Comparison of ENCODE assay signal across 17 cellular contexts in genomic region chr6:89729818-89730217, GRCh38.
DNase-seq lines count a peak whose midpoint lies in the region; ATAC-seq and TF ChIP-seq lines count a peak whose summit lies in the region.
"Had no signal": no experiment of that assay in that cellular context is flagged by ENCODE, and none has a peak within 500 bp of the region (broad histone marks: within the 10 kb centered on the region; RNA-seq: fewer than 3 reads in every experiment).

No MANE protein-coding gene starts in this region.

- peaks cover 47 to 81% of the 10 kb centered on the region in 2 experiments for H3K36me3 ChIP-seq in HEK293 (ENCODE audit: control insufficient read depth in 2 of 2, insufficient read depth in 1 of 2, low read length in 2 of 2)

- H3K4me3 ChIP-seq in HEK293 (ENCODE audit: low read depth, low read length), result no peak overlapping the region

- no peak for TF ChIP-seq CTCF in HEK293 (tag by site-specific recombination; IDR thresholded peaks at IDR 0.05)
- TF ChIP-seq CTCF in mesothelial cell of epicardium (IDR thresholded peaks at IDR 0.05; ENCODE audit: unreplicated experiment), result no peak

- H3K4me1 ChIP-seq in HEK293 (ENCODE audit: control insufficient read depth, insufficient read depth, low read length), result no peaks in the 10 kb centered on the region

- POLR2A ChIA-PET in HEK293 (lab: Yijun Ruan, JAX), result interaction anchor here (1.0 kb wide), 1 partner anchor 33 kb away, joined by 4 read pairs; no protein-coding TSS in a partner anchor

- in situ Hi-C loops in ACHN (cut with HindIII; ENCODE audit: low pct_ligation_motif_present, low pct_unique_long_range_greater_than_20kb, low sequenced_read_pairs), result no loop called here

- peak; percentile 93 for ATAC-seq in GM19025 (IDR thresholded peaks at IDR 0.05; ENCODE audit: low read depth, unreplicated experiment)
- peak; percentile 87 for ATAC-seq in HG03378 (IDR thresholded peaks at IDR 0.05; ENCODE audit: unreplicated experiment)
- ATAC-seq: CD8-positive, alpha-beta T cell had no signal

- no peaks in the 10 kb centered on the region for H3K27me3 Mint-ChIP-seq in mesothelial cell of epicardium (ENCODE audit: low read depth)

- no peak overlapping the region for H3K4me3 Mint-ChIP-seq in mesothelial cell of epicardium
- H3K4me3 Mint-ChIP-seq: CD8-positive, alpha-beta T cell had no signal

- CTCF ChIA-PET in HEK293 (lab: Yijun Ruan, JAX), result interaction anchor here (1.2 to 1.3 kb wide), 2 partner anchors 19 to 297 kb away, joined by 3 to 4 read pairs; partner anchors contain the start of gene ANKRD6

- H3K36me3 Mint-ChIP-seq in mesothelial cell of epicardium, result peaks cover 45% of the 10 kb centered on the region

- DNase-seq in ACHN (peak; percentile 25), GDM1 (lab: John Stamatoyannopoulos, UW) (no peak), T1000 (lab: John Stamatoyannopoulos, UW) (no peak), mesothelial cell of epicardium (ENCODE audit: low spot score in 2 of 2, unreplicated experiment in 2 of 2) (no peak)
- no peak for DNase-seq in activated CD4-positive, alpha-beta T cell treated with anti-CD3 and anti-CD28 coated beads for 4 hours
- DNase-seq: activated CD8-positive, alpha-beta memory T cell treated with anti-CD3 and anti-CD28 coated beads for 24 hours; activated gamma-delta T cell treated with Interleukin-2 at 50 U/mL for 16 hours; CD8-positive, alpha-beta T cell; glutamatergic neuron; NCI-H2029 treated with DMSO at 0.1 percent for 48 hours; NCI-H774; occipital lobe; trophoblast cell had no signal

- no peak overlapping the region for H3K27ac ChIP-seq in HEK293 (ENCODE audit: extremely low read depth, low read depth, low read length)
- H3K27ac ChIP-seq: VCaP had no signal

- peaks cover 3% of the 10 kb centered on the region for H3K9me3 Mint-ChIP-seq in mesothelial cell of epicardium
- H3K9me3 Mint-ChIP-seq: CD8-positive, alpha-beta T cell had no signal

- no peaks in the 10 kb centered on the region for H3K4me1 Mint-ChIP-seq in mesothelial cell of epicardium

- no peaks in the 10 kb centered on the region for H3K9me3 ChIP-seq in HEK293 (ENCODE audit: control insufficient read depth, insufficient read depth, low read depth, low read length)

- H3K27ac Mint-ChIP-seq in mesothelial cell of epicardium, result no peak overlapping the region
- H3K27ac Mint-ChIP-seq: CD8-positive, alpha-beta T cell had no signal

TF ChIP-seq in HEK293, 187 proteins besides CTCF, POLR2A, EP300 and RAD21:
- TF ChIP-seq, protein P1, sequence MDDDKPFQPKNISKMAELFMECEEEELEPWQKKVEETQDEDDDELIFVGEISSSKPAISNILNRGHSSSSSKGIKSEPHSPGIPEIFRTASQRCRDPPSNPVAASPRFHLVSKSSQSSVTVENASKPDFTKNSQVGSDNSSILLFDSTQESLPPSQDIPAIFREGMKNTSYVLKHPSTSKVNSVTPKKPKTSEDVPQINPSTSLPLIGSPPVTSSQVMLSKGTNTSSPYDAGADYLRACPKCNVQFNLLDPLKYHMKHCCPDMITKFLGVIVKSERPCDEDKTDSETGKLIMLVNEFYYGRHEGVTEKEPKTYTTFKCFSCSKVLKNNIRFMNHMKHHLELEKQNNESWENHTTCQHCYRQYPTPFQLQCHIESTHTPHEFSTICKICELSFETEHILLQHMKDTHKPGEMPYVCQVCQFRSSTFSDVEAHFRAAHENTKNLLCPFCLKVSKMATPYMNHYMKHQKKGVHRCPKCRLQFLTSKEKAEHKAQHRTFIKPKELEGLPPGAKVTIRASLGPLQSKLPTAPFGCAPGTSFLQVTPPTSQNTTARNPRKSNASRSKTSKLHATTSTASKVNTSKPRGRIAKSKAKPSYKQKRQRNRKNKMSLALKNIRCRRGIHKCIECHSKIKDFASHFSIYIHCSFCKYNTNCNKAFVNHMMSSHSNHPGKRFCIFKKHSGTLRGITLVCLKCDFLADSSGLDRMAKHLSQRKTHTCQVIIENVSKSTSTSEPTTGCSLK (tag by site-specific recombination; IDR thresholded peaks at IDR 0.05), result no peak
- TF ChIP-seq ZNF664 (tag by site-specific recombination; IDR thresholded peaks at IDR 0.05), result peak; percentile 44; the same call in 1 of the 2 replicates
- TF ChIP-seq ZNF184 (tag by site-specific recombination; IDR thresholded peaks at IDR 0.05), result no peak
- no peak for TF ChIP-seq ZNF518A (tag by site-specific recombination; conservative IDR thresholded peaks at IDR 0.05; ENCODE audit: low read depth)
- TF ChIP-seq ZNF16 (tag by site-specific recombination; IDR thresholded peaks at IDR 0.05; ENCODE audit: low read depth), result no peak
TF ChIP-seq in HEK293: peak in this region for 1.
